In genomic region chr5:59325070-59325469, GRCh38 we compare ENCODE assay signal across 1 cellular context.
TF ChIP-seq lines count a peak whose summit lies in the region.

No MANE protein-coding gene starts in this region.

TF ChIP-seq in HepG2, 621 proteins besides CTCF, POLR2A, EP300 and RAD21 (continued from another document):
- TF ChIP-seq CREM (IDR thresholded peaks at IDR 0.05) (peak; percentile 14; the same call in 1 of the 2 replicates), CREM (CRISPR knock-in tag; IDR thresholded peaks at IDR 0.05) (no peak), SOX5 (CRISPR knock-in tag; IDR thresholded peaks at IDR 0.05; ENCODE audit: borderline replicate concordance) (peak; percentile 8; the same call in 1 of the 2 replicates), CBFB (CRISPR knock-in tag; IDR thresholded peaks at IDR 0.05) (no peak), SETDB1 (CRISPR knock-in tag; IDR thresholded peaks at IDR 0.05; ENCODE audit: borderline replicate concordance) (no peak), NCOA2 (CRISPR knock-in tag; IDR thresholded peaks at IDR 0.05) (peak; percentile 27; the same call in 1 of the 2 replicates), TCF7 (IDR thresholded peaks at IDR 0.05; ENCODE audit: low read depth) (peak; percentile 66), SOX13 (IDR thresholded peaks at IDR 0.05) (no peak), SOX13 (CRISPR knock-in tag; conservative IDR thresholded peaks at IDR 0.05 in 1 of 2, IDR thresholded peaks at IDR 0.05 in 1 of 2) (peak in 1 of 2 experiments; percentile 30; a peak in 1 of 4 replicates), TEAD3 (CRISPR knock-in tag; optimal IDR thresholded peaks at IDR 0.05; ENCODE audit: borderline replicate concordance) (no peak), PAXIP1 (CRISPR knock-in tag; conservative IDR thresholded peaks at IDR 0.05) (0 out of 2 replicates have a peak, but pooled peaks have one; percentile 13), RARA (CRISPR knock-in tag; IDR thresholded peaks at IDR 0.05) (peak; percentile 58), BCL6 (CRISPR knock-in tag; IDR thresholded peaks at IDR 0.05) (0 out of 2 replicates have a peak, but pooled peaks have one; percentile 18)
